ENCODE assay signal across 1 cellular context in genomic region chr19:48254529-48254970, GRCh38.
TF ChIP-seq lines count a peak whose summit lies in the region.

No MANE protein-coding gene starts in this region.

TF ChIP-seq in GM12878, 131 proteins besides CTCF, POLR2A, EP300 and RAD21 (continued from another document):
- TF ChIP-seq PRDM15 (CRISPR knock-in tag; IDR thresholded peaks at IDR 0.05): peak; percentile 77; the same call in 1 of the 2 replicates
- TF ChIP-seq ZNF687 (IDR thresholded peaks at IDR 0.05): peak; percentile 92
- no peak for TF ChIP-seq MEF2A (IDR thresholded peaks at IDR 0.05; ENCODE audit: insufficient read depth, low read depth, low read length)
- no peak for TF ChIP-seq SREBF2 (IDR thresholded peaks at IDR 0.05; ENCODE audit: low read length)
- TF ChIP-seq ZBTB40 (IDR thresholded peaks at IDR 0.05; ENCODE audit: borderline replicate concordance): no peak
- peak; percentile 38; the same call in 1 of the 2 replicates for TF ChIP-seq YY1 (IDR thresholded peaks at IDR 0.05; ENCODE audit: low read depth, low read length)
- no peak for TF ChIP-seq HCFC1 (IDR thresholded peaks at IDR 0.05; ENCODE audit: low read length)
- TF ChIP-seq ZNF592 (IDR thresholded peaks at IDR 0.05): peak; percentile 97
